ENCODE assay signal across 11 cellular contexts in genomic region chr20:4151991-4152695, GRCh38. TPM values are rescaled to one million over a fixed set of nuclear protein-coding genes. Genes with fewer than 3 reads are reported as not detected.
DNase-seq lines count a peak whose midpoint lies in the region; ATAC-seq, FAIRE-seq and TF ChIP-seq lines count a peak whose summit lies in the region.
"Had no signal": no experiment of that assay in that cellular context is flagged by ENCODE, and none has a peak within 500 bp of the region (broad histone marks: within the 10 kb centered on the region; RNA-seq: fewer than 3 reads in every experiment).

No MANE protein-coding gene starts in this region.

- peak overlapping the region; percentile 93 for H3K4me3 ChIP-seq in A549
- H3K4me3 ChIP-seq in choroid plexus epithelial cell (ENCODE audit: low read depth, low read length) = peak overlapping the region; percentile 1
- H3K4me3 ChIP-seq: suprapubic skin had no signal

- TF ChIP-seq EP300 in A549 (IDR thresholded peaks at IDR 0.05) = no peak

- ATAC-seq in A549 = no peak
- ATAC-seq in GM21390 (IDR thresholded peaks at IDR 0.05; ENCODE audit: unreplicated experiment) = peak; percentile 46
- ATAC-seq in omental fat pad (ENCODE audit: low FRiP score) = no peak
- no peak for ATAC-seq in HG03095 (IDR thresholded peaks at IDR 0.05; ENCODE audit: unreplicated experiment)

- H3K4me1 ChIP-seq in A549 = peaks cover 80% of the 10 kb centered on the region

- TF ChIP-seq POLR2A in A549 (IDR thresholded peaks at IDR 0.05; ENCODE audit: low read length) = no peak

- H3K27ac ChIP-seq in A549 = peak overlapping the region; percentile 53 to 97
- H3K27ac ChIP-seq: suprapubic skin had no signal

- no peak for TF ChIP-seq RAD21 in A549 (conservative IDR thresholded peaks at IDR 0.05 in 1 of 2, IDR thresholded peaks at IDR 0.05 in 1 of 2)

- peak overlapping the region; percentile 86 for H3K4me2 ChIP-seq in A549

- CTCF ChIA-PET in A549 (lab: Yijun Ruan, JAX) = interaction anchor here (0.6 to 4.0 kb wide), 9 partner anchors 7 to 138 kb away, joined by 3 to 20 read pairs (median 4); no protein-coding TSS in a partner anchor

- no peak for TF ChIP-seq CTCF in A549 (IDR thresholded peaks at IDR 0.05)
- TF ChIP-seq CTCF in choroid plexus epithelial cell (conservative IDR thresholded peaks at IDR 0.05; ENCODE audit: low read depth, low read length) = no peak
- TF ChIP-seq CTCF in omental fat pad (IDR thresholded peaks at IDR 0.05) = no peak

- 60% methylated on average over 7 of the region's 7 CpGs for WGBS in A549 (ENCODE audit: missing lambda C conversion rate)

- DNase-seq in A549 (ENCODE audit: low read depth in 1 of 2, low spot score in 1 of 2) (no peak), MV-4-11 (lab: John Stamatoyannopoulos, UW) (peak; percentile 97), choroid plexus epithelial cell (ENCODE audit: low read depth) (no peak), omental fat pad (ENCODE audit: low spot score) (no peak), SW480 (ENCODE audit: low spot score) (no peak), RKO (ENCODE audit: low spot score) (no peak)
- DNase-seq: CD4-positive, CD25-positive, alpha-beta regulatory T cell; NCI-H446 treated with DMSO at 0.1 percent for 48 hours had no signal

- H3K9me3 ChIP-seq in A549 = no peaks in the 10 kb centered on the region
- H3K9me3 ChIP-seq: suprapubic skin had no signal

- POLR2A ChIA-PET in A549 (lab: Yijun Ruan, JAX) = no interaction called here

- peak; percentile 43 for FAIRE-seq in A549 (lab: Jason Lieb, UNC)

TF ChIP-seq in A549, 52 proteins besides CTCF, POLR2A, EP300 and RAD21:
- TF ChIP-seq RCOR1 (IDR thresholded peaks at IDR 0.05; ENCODE audit: low read depth, low read length) (no peak), SMC3 (IDR thresholded peaks at IDR 0.05) (no peak), RARB (CRISPR knock-in tag; IDR thresholded peaks at IDR 0.05) (no peak), HDAC2 (IDR thresholded peaks at IDR 0.05) (no peak), MAFK (IDR thresholded peaks at IDR 0.05; ENCODE audit: partially characterized antibody) (no peak), CHD2 (IDR thresholded peaks at IDR 0.05; ENCODE audit: low read length, partially characterized antibody) (no peak), FOSB (CRISPR knock-in tag; IDR thresholded peaks at IDR 0.05) (no peak), ZNF302 (CRISPR knock-in tag; IDR thresholded peaks at IDR 0.05) (no peak), CEBPB (IDR thresholded peaks at IDR 0.05) (no peak), KDM5A (IDR thresholded peaks at IDR 0.05) (no peak), NFE2L2 (conservative IDR thresholded peaks at IDR 0.05; ENCODE audit: low read length) (no peak), EHMT2 (IDR thresholded peaks at IDR 0.05; ENCODE audit: low read depth) (no peak), TFCP2L1 (CRISPR knock-in tag; IDR thresholded peaks at IDR 0.05) (no peak), NR3C1 (IDR thresholded peaks at IDR 0.05) (no peak), MAZ (IDR thresholded peaks at IDR 0.05; ENCODE audit: borderline replicate concordance, low read depth, low read length) (no peak), HOXB5 (CRISPR knock-in tag; IDR thresholded peaks at IDR 0.05) (no peak), HOXA7 (CRISPR knock-in tag; IDR thresholded peaks at IDR 0.05) (no peak)
- TF ChIP-seq, protein P1, sequence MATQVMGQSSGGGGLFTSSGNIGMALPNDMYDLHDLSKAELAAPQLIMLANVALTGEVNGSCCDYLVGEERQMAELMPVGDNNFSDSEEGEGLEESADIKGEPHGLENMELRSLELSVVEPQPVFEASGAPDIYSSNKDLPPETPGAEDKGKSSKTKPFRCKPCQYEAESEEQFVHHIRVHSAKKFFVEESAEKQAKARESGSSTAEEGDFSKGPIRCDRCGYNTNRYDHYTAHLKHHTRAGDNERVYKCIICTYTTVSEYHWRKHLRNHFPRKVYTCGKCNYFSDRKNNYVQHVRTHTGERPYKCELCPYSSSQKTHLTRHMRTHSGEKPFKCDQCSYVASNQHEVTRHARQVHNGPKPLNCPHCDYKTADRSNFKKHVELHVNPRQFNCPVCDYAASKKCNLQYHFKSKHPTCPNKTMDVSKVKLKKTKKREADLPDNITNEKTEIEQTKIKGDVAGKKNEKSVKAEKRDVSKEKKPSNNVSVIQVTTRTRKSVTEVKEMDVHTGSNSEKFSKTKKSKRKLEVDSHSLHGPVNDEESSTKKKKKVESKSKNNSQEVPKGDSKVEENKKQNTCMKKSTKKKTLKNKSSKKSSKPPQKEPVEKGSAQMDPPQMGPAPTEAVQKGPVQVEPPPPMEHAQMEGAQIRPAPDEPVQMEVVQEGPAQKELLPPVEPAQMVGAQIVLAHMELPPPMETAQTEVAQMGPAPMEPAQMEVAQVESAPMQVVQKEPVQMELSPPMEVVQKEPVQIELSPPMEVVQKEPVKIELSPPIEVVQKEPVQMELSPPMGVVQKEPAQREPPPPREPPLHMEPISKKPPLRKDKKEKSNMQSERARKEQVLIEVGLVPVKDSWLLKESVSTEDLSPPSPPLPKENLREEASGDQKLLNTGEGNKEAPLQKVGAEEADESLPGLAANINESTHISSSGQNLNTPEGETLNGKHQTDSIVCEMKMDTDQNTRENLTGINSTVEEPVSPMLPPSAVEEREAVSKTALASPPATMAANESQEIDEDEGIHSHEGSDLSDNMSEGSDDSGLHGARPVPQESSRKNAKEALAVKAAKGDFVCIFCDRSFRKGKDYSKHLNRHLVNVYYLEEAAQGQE (IDR thresholded peaks at IDR 0.05) = no peak

RNA-seq across cellular contexts. Expression of gene SMOX, which starts 3.5 kb away (rescaled TPM):
- polyA plus RNA-seq in A549 (2011; rRNA removed) (67.4 and 111 TPM in 2 replicates), A549 (2017; fragmentation: RNase III; extraction: RNeasy Plus Mini Kit Qiagen cat#74134 plus additional on column Dnase treatment) (118 to 139 TPM (median 131 TPM) in 3 replicates)
- 143 and 175 TPM in 2 replicates for polyA plus RNA-seq in A549 (2012; cell fraction: cytosol; rRNA removed)
- polyA plus RNA-seq in A549 (2012; cell fraction: nucleus; rRNA removed) = 251 and 331 TPM in 2 replicates
- 35.4 and 69.5 TPM in 2 replicates for polyA minus RNA-seq in A549 (2011; rRNA and poly(A)+ RNA removed)
- 10 to 100 TPM in 2 of 4 donors, 1 to 10 TPM in 2; 5.0 to 81.2 (median 37.8) TPM for total RNA-seq in omental fat pad
